9 cellular contexts compared by ENCODE assay signal in genomic region chr17:17994770-17995169, GRCh38. TPM values are rescaled to one million over a fixed set of nuclear protein-coding genes. Genes with fewer than 3 reads are reported as not detected.
DNase-seq lines count a peak whose midpoint lies in the region; ATAC-seq and TF ChIP-seq lines count a peak whose summit lies in the region.
"Had no signal": no experiment of that assay in that cellular context is flagged by ENCODE, and none has a peak within 500 bp of the region (broad histone marks: within the 10 kb centered on the region; RNA-seq: fewer than 3 reads in every experiment).

No MANE protein-coding gene starts in this region.

- H3K36me3 Mint-ChIP-seq in GM23338 (ENCODE audit: low read depth), result no peaks in the 10 kb centered on the region; the same call in 2 of the 3 replicates
- H3K36me3 Mint-ChIP-seq in chondrocyte (ENCODE audit: low read depth), result peaks cover 2% of the 10 kb centered on the region
- H3K36me3 Mint-ChIP-seq: CD8-positive, alpha-beta T cell had no signal

- no peak overlapping the region for H2BK5ac ChIP-seq in trophoblast cell (ENCODE audit: low read depth, low read length, poor library complexity)

- H3K4me3 Mint-ChIP-seq in GM23338 (no peak overlapping the region), chondrocyte (ENCODE audit: unreplicated experiment) (no peak overlapping the region)
- H3K4me3 Mint-ChIP-seq: CD8-positive, alpha-beta T cell had no signal

- no peak overlapping the region for H2BK12ac ChIP-seq in trophoblast cell (ENCODE audit: low read length)

- H3K36me3 ChIP-seq in GM23338 (ENCODE audit: insufficient read depth), result no peaks in the 10 kb centered on the region
- no peaks in the 10 kb centered on the region for H3K36me3 ChIP-seq in hepatocyte (replicated peaks; ENCODE audit: insufficient read depth, low read depth)
- H3K36me3 ChIP-seq in trophoblast cell (ENCODE audit: control insufficient read depth in 1 of 2, insufficient read depth in 2 of 2, low read length in 2 of 2), result no peaks in the 10 kb centered on the region

- H4K8ac ChIP-seq in trophoblast cell (ENCODE audit: low read depth, low read length), result no peak overlapping the region

- H3K9me3 ChIP-seq in hepatocyte (ENCODE audit: low read depth) (no peaks in the 10 kb centered on the region), trophoblast cell (ENCODE audit: insufficient read depth, low read depth, low read length) (peaks cover 3% of the 10 kb centered on the region)

- H3K4me1 ChIP-seq in GM23338 (ENCODE audit: insufficient read depth) (no peaks in the 10 kb centered on the region; the same call in 1 of the 2 replicates), hepatocyte (ENCODE audit: insufficient read depth) (no peaks in the 10 kb centered on the region), trophoblast cell (ENCODE audit: control insufficient read depth in 1 of 2, insufficient read depth in 2 of 2, low read length in 2 of 2) (peaks cover 19 to 20% of the 10 kb centered on the region in 2 experiments)

- H4K12ac ChIP-seq in trophoblast cell (ENCODE audit: low read depth, low read length), result no peak overlapping the region

- H3K18ac ChIP-seq in trophoblast cell (ENCODE audit: low read length), result no peak overlapping the region

- H2AFZ ChIP-seq in GM23338 (peak overlapping the region; percentile 84; the same call in 1 of the 2 replicates), hepatocyte (no peak overlapping the region), trophoblast cell (ENCODE audit: insufficient read depth, low read length, poor library complexity) (no peak overlapping the region)

- H3K27me3 Mint-ChIP-seq in GM23338 (ENCODE audit: insufficient read depth, low read depth, poor library complexity) (peaks cover 3% of the 10 kb centered on the region), chondrocyte (ENCODE audit: low read depth) (no peaks in the 10 kb centered on the region)

- H3K9ac ChIP-seq in trophoblast cell (ENCODE audit: low read length), result no peak overlapping the region

- peaks cover 2% of the 10 kb centered on the region; the same call in 1 of the 3 replicates for H3K4me1 Mint-ChIP-seq in GM23338
- peaks cover 21% of the 10 kb centered on the region for H3K4me1 Mint-ChIP-seq in chondrocyte (ENCODE audit: low read depth)

- H3K9me3 Mint-ChIP-seq in GM23338, result no peaks in the 10 kb centered on the region; the same call in 2 of the 3 replicates
- no peaks in the 10 kb centered on the region for H3K9me3 Mint-ChIP-seq in chondrocyte (ENCODE audit: low read depth)
- H3K9me3 Mint-ChIP-seq: CD8-positive, alpha-beta T cell had no signal

- TF ChIP-seq CTCF in GM23338 (conservative IDR thresholded peaks at IDR 0.05; ENCODE audit: low read depth in 2 of 2) (no peak), chondrocyte (IDR thresholded peaks at IDR 0.05) (no peak), hepatocyte (IDR thresholded peaks at IDR 0.05; ENCODE audit: poor library complexity) (no peak)

- H3K4me3 ChIP-seq in GM23338 (no peak overlapping the region), hepatocyte (no peak overlapping the region), trophoblast cell (ENCODE audit: low read depth, low read length) (no peak overlapping the region)

- H3K27me3 ChIP-seq in GM23338 (ENCODE audit: insufficient read depth) (no peaks in the 10 kb centered on the region), hepatocyte (no peaks in the 10 kb centered on the region), trophoblast cell (ENCODE audit: insufficient read depth, low read length) (no peaks in the 10 kb centered on the region)

- H3K27ac Mint-ChIP-seq in GM23338, result no peak overlapping the region
- H3K27ac Mint-ChIP-seq in chondrocyte (ENCODE audit: unreplicated experiment), result peak overlapping the region; percentile 76
- H3K27ac Mint-ChIP-seq: CD8-positive, alpha-beta T cell had no signal

- H2BK120ac ChIP-seq in trophoblast cell (ENCODE audit: insufficient read depth, low read length, poor library complexity), result no peak overlapping the region

- WGBS in hepatocyte (ENCODE audit: low lambda C conversion rate, missing lambda C conversion rate), result 56% methylated on average over 5 of the region's 5 CpGs
- WGBS in trophoblast cell (ENCODE audit: extremely low coverage, insufficient coverage, insufficient read length), result no CpG with 5 or more reads among the region's 5 CpGs

- no peak overlapping the region for H3K27ac ChIP-seq in GM23338 (ENCODE audit: low read depth)
- H3K27ac ChIP-seq in hepatocyte, result peak overlapping the region; percentile 67
- H3K27ac ChIP-seq in trophoblast cell (ENCODE audit: low read depth, low read length), result peak overlapping the region; percentile 71

- no peaks in the 10 kb centered on the region for H4K20me1 ChIP-seq in GM23338 (replicated peaks; ENCODE audit: insufficient read depth)
- H4K20me1 ChIP-seq in hepatocyte (ENCODE audit: insufficient read depth, poor library complexity, severe bottlenecking), result no peaks in the 10 kb centered on the region

- ATAC-seq in GM23338 (no peak), GM21447 (IDR thresholded peaks at IDR 0.05; ENCODE audit: unreplicated experiment) (no peak)

- no peak overlapping the region for H3K14ac ChIP-seq in trophoblast cell (ENCODE audit: low read length)

- no peaks in the 10 kb centered on the region for H3F3A ChIP-seq in GM23338 (replicated peaks; ENCODE audit: low read depth)

- peaks cover 11% of the 10 kb centered on the region for H3K79me1 ChIP-seq in trophoblast cell (ENCODE audit: low read length)

- no peak overlapping the region for H3K4ac ChIP-seq in trophoblast cell (ENCODE audit: low read depth, low read length)

- H3K9me2 ChIP-seq in GM23338 (ENCODE audit: insufficient read depth) (no peaks in the 10 kb centered on the region), hepatocyte (replicated peaks; ENCODE audit: insufficient read depth) (no peaks in the 10 kb centered on the region)

- no peak for DNase-seq in GM23338 (ENCODE audit: low spot score)
- no peak for DNase-seq in chondrocyte (ENCODE audit: low spot score)
- no peak for DNase-seq in hepatocyte (ENCODE audit: low spot score)
- DNase-seq in trophoblast cell, result peak; percentile 72 to 76
- no peak for DNase-seq in activated CD4-positive, alpha-beta T cell treated with anti-CD3 and anti-CD28 coated beads, Interleukin-2, amount 50 U/mL, for 48 hours
- no peak for DNase-seq in activated CD4-positive, alpha-beta T cell treated with anti-CD3 and anti-CD28 coated beads for 4 hours
- DNase-seq: GOT3 had no signal

- no peaks in the 10 kb centered on the region for H3K79me2 ChIP-seq in GM23338 (replicated peaks; ENCODE audit: insufficient read depth)
- H3K79me2 ChIP-seq in hepatocyte, result no peaks in the 10 kb centered on the region
- H3K79me2 ChIP-seq in trophoblast cell (ENCODE audit: control insufficient read depth, insufficient read depth, low read length, poor library complexity), result no peaks in the 10 kb centered on the region

- H2AK5ac ChIP-seq in trophoblast cell (ENCODE audit: low read length), result no peak overlapping the region

- peak overlapping the region; percentile 3 for H4K91ac ChIP-seq in trophoblast cell (ENCODE audit: low read depth, low read length)

- H3K23ac ChIP-seq in trophoblast cell (ENCODE audit: low read length), result no peak overlapping the region

- H3K4me2 ChIP-seq in GM23338 (no peak overlapping the region), hepatocyte (no peak overlapping the region), trophoblast cell (ENCODE audit: low read length) (no peak overlapping the region)

TF ChIP-seq in GM23338, 12 proteins besides CTCF, POLR2A, EP300 and RAD21 (continues in another document):
- TF ChIP-seq, protein P1, sequence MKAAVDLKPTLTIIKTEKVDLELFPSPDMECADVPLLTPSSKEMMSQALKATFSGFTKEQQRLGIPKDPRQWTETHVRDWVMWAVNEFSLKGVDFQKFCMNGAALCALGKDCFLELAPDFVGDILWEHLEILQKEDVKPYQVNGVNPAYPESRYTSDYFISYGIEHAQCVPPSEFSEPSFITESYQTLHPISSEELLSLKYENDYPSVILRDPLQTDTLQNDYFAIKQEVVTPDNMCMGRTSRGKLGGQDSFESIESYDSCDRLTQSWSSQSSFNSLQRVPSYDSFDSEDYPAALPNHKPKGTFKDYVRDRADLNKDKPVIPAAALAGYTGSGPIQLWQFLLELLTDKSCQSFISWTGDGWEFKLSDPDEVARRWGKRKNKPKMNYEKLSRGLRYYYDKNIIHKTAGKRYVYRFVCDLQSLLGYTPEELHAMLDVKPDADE (IDR thresholded peaks at IDR 0.05), result no peak
- TF ChIP-seq ZNF114 (CRISPR knock-in tag; IDR thresholded peaks at IDR 0.05), result no peak
- TF ChIP-seq EZH2phosphoT487 (IDR thresholded peaks at IDR 0.05; ENCODE audit: unreplicated experiment), result no peak
- TF ChIP-seq STAT1 (IDR thresholded peaks at IDR 0.05; ENCODE audit: unreplicated experiment), result no peak
- no peak for TF ChIP-seq NANOG (IDR thresholded peaks at IDR 0.05; ENCODE audit: borderline replicate concordance)

RNA-seq across cellular contexts. Expression of gene DRC3, which starts 22.1 kb away (rescaled TPM):
- total RNA-seq in GM23338 (2014; rRNA removed; shearing (Covaris generic)), result not detected in 2 replicates
- 0.42 and 1.1 TPM in 2 replicates for polyA plus RNA-seq in GM23338 (2016; fragmentation: Nextera tagmentation; extraction: Ambion mirVana)
- total RNA-seq in chondrocyte, result 1.2 to 2.6 TPM (median 1.5 TPM) in 3 replicates
- total RNA-seq in hepatocyte, result 1.1 TPM in 2 replicates
- 1.8 and 3.2 TPM in 2 replicates for polyA plus RNA-seq in hepatocyte
- 0.39 and 0.47 TPM in 2 replicates for polyA plus RNA-seq in trophoblast cell (2013)

RNA-seq across cellular contexts. Expression of gene TOM1L2, which starts 22.6 kb away (rescaled TPM):
- total RNA-seq in GM23338 (2014; rRNA removed; shearing (Covaris generic)), result 3.0 and 3.3 TPM in 2 replicates
- polyA plus RNA-seq in GM23338 (2016; fragmentation: Nextera tagmentation; extraction: Ambion mirVana) (1.7 and 3.3 TPM in 2 replicates), hepatocyte (21.5 and 41.1 TPM in 2 replicates)
- total RNA-seq in chondrocyte (55.0 to 60.2 TPM (median 56.1 TPM) in 3 replicates), hepatocyte (27.5 and 29.6 TPM in 2 replicates)
- 76.2 and 80.2 TPM in 2 replicates for polyA plus RNA-seq in trophoblast cell (2013)

RNA-seq across cellular contexts. Expression of gene ATPAF2, which starts 44.2 kb away (rescaled TPM):
- 25.7 and 33.4 TPM in 2 replicates for total RNA-seq in GM23338 (2014; rRNA removed; shearing (Covaris generic))
- polyA plus RNA-seq in GM23338 (2016; fragmentation: Nextera tagmentation; extraction: Ambion mirVana) (24.3 and 24.7 TPM in 2 replicates), hepatocyte (33.9 and 36.7 TPM in 2 replicates)
- total RNA-seq in chondrocyte (18.0 to 19.3 TPM (median 18.4 TPM) in 3 replicates), hepatocyte (16.8 and 17.9 TPM in 2 replicates)
- polyA plus RNA-seq in trophoblast cell (2013), result 19.0 and 19.7 TPM in 2 replicates

RNA-seq across cellular contexts. Expression of gene GID4, which starts 44.4 kb away (rescaled TPM):
- total RNA-seq in GM23338 (2014; rRNA removed; shearing (Covaris generic)), result 11.2 and 11.8 TPM in 2 replicates
- polyA plus RNA-seq in GM23338 (2016; fragmentation: Nextera tagmentation; extraction: Ambion mirVana) (5.6 and 6.3 TPM in 2 replicates), hepatocyte (4.7 and 6.7 TPM in 2 replicates)
- total RNA-seq in chondrocyte (9.7 to 10.5 TPM (median 9.8 TPM) in 3 replicates), hepatocyte (7.1 and 8.2 TPM in 2 replicates)
- 7.6 and 8.3 TPM in 2 replicates for polyA plus RNA-seq in trophoblast cell (2013)

Comparison
In these comparisons a context has a peak if more than half of its experiments do, and no peak if none do; other contexts are left out.
1. DNase-seq: peak in trophoblast cell (2 of 2); none in GM23338 (single experiment), chondrocyte (single experiment), hepatocyte (single experiment), activated CD4-positive, alpha-beta T cell treated with anti-CD3 and anti-CD28 coated beads, Interleukin-2, amount 50 U/mL, for 48 hours (0 of 2) and activated CD4-positive, alpha-beta T cell treated with anti-CD3 and anti-CD28 coated beads for 4 hours (0 of 2).